In genomic region chr4:73068496-73069337, GRCh38 we compare ENCODE assay signal across 8 cellular contexts. TPM values are rescaled to one million over a fixed set of nuclear protein-coding genes. Genes with fewer than 3 reads are reported as not detected.
DNase-seq lines count a peak whose midpoint lies in the region; ATAC-seq, FAIRE-seq and TF ChIP-seq lines count a peak whose summit lies in the region.

No MANE protein-coding gene starts in this region.

- peaks cover 10% of the 10 kb centered on the region for H3K27me3 Mint-ChIP-seq in brain
- H3K27me3 Mint-ChIP-seq in stimulated activated memory B cell treated with anti-CD40 and anti-IgM and Interleukin-4, amounts not matched to agents 10 μg/mL and 1 μg/mL and 100 μg/mL, for 72 hours = no peaks in the 10 kb centered on the region

- peak; percentile 40 for DNase-seq in ACHN
- peak; percentile 12 for DNase-seq in NOMO-1 treated with dmso at 0.1 percent for 144 hours (lab: John Stamatoyannopoulos, UW; ENCODE audit: unreplicated experiment)

- H3K4me3 Mint-ChIP-seq in brain = peak overlapping the region; percentile 85 to 93 (median 87)
- H3K4me3 Mint-ChIP-seq in stimulated activated memory B cell treated with anti-CD40 and anti-IgM and Interleukin-4, amounts not matched to agents 10 μg/mL and 1 μg/mL and 100 μg/mL, for 72 hours = peak overlapping the region; percentile 87

- TF ChIP-seq CTCF in brain (conservative IDR thresholded peaks at IDR 0.05) = no peak

- peaks cover 54% of the 10 kb centered on the region for H3K4me1 Mint-ChIP-seq in brain
- peaks cover 23% of the 10 kb centered on the region for H3K4me1 Mint-ChIP-seq in stimulated activated memory B cell treated with anti-CD40 and anti-IgM and Interleukin-4, amounts not matched to agents 10 μg/mL and 1 μg/mL and 100 μg/mL, for 72 hours

- peaks cover 16% of the 10 kb centered on the region for H3K36me3 Mint-ChIP-seq in brain
- peaks cover 9% of the 10 kb centered on the region for H3K36me3 Mint-ChIP-seq in stimulated activated memory B cell treated with anti-CD40 and anti-IgM and Interleukin-4, amounts not matched to agents 10 μg/mL and 1 μg/mL and 100 μg/mL, for 72 hours

- H3K27ac Mint-ChIP-seq in brain = peak overlapping the region; percentile 93 to 100 (median 98)
- peak overlapping the region; percentile 94 for H3K27ac Mint-ChIP-seq in stimulated activated memory B cell treated with anti-CD40 and anti-IgM and Interleukin-4, amounts not matched to agents 10 μg/mL and 1 μg/mL and 100 μg/mL, for 72 hours

- ATAC-seq in GM18502 (IDR thresholded peaks at IDR 0.05; ENCODE audit: poor library complexity, unreplicated experiment) (peak; percentile 9), HG03159 (IDR thresholded peaks at IDR 0.05; ENCODE audit: unreplicated experiment) (peak; percentile 1), GM18519 (IDR thresholded peaks at IDR 0.05; ENCODE audit: low FRiP score, unreplicated experiment) (no peak)
- peak; percentile 20 for ATAC-seq in stimulated activated memory B cell treated with anti-CD40 and anti-IgM and Interleukin-4, amounts not matched to agents 10 μg/mL and 1 μg/mL and 100 μg/mL, for 72 hours

- in situ Hi-C loops in ACHN (cut with HindIII; ENCODE audit: low pct_ligation_motif_present, low pct_unique_long_range_greater_than_20kb, low sequenced_read_pairs) = no loop called here

- peak; percentile 73 for FAIRE-seq in islet of Langerhans (lab: Jason Lieb, UNC)

- H3K9me3 Mint-ChIP-seq in brain = peaks cover 0 to 4% (median 0%) of the 10 kb centered on the region in 5 experiments
- no peaks in the 10 kb centered on the region for H3K9me3 Mint-ChIP-seq in stimulated activated memory B cell treated with anti-CD40 and anti-IgM and Interleukin-4, amounts not matched to agents 10 μg/mL and 1 μg/mL and 100 μg/mL, for 72 hours

RNA-seq across cellular contexts. Expression of gene COX18, which starts 0.8 kb away (rescaled TPM):
- polyA plus RNA-seq in brain (ENCODE audit: insufficient read depth, low read depth, low replicate concordance) = 5.5 TPM
